14 cellular contexts compared by ENCODE assay signal in genomic region chr14:68145036-68145435, GRCh38.
DNase-seq lines count a peak whose midpoint lies in the region; ATAC-seq and TF ChIP-seq lines count a peak whose summit lies in the region.
"Had no signal": no experiment of that assay in that cellular context is flagged by ENCODE, and none has a peak within 500 bp of the region (broad histone marks: within the 10 kb centered on the region; RNA-seq: fewer than 3 reads in every experiment).

No MANE protein-coding gene starts in this region.

- H3K4me2 ChIP-seq in SK-N-SH: peak overlapping the region; percentile 25; the same call in 1 of the 2 replicates

- peaks cover 14% of the 10 kb centered on the region for H3K4me1 Mint-ChIP-seq in endodermal cell

- H3K4me3 ChIP-seq in SK-N-SH (ENCODE audit: low read depth in 2 of 2, low read length in 1 of 2) (no peak overlapping the region), endodermal cell (ENCODE audit: low read length) (no peak overlapping the region), muscle layer of duodenum (ENCODE audit: low read depth in 1 of 2, low read length in 2 of 2) (no peak overlapping the region), upper lobe of left lung (no peak overlapping the region)
- H3K4me3 ChIP-seq: ovary had no signal

- H3K9me3 ChIP-seq in SK-N-SH (0 out of 2 replicates have a peak, but pooled peaks cover 4% of the 10 kb centered on the region), endodermal cell (ENCODE audit: control insufficient read depth, low read length) (peaks cover 10% of the 10 kb centered on the region), muscle layer of duodenum (ENCODE audit: control insufficient read depth in 1 of 2, low read length in 2 of 2) (peaks cover 4 to 9% of the 10 kb centered on the region in 2 donors), upper lobe of left lung (no peaks in the 10 kb centered on the region)
- H3K9me3 ChIP-seq: ovary had no signal

- DNase-seq in SK-N-SH (no peak), endodermal cell (no peak), upper lobe of left lung (no peak), putamen (ENCODE audit: low spot score) (no peak)
- DNase-seq: 8988T; activated T-cell treated with anti-CD3 and anti-CD28 coated beads, Interleukin-2, amount 50 U/mL, for 72 hours; erythroblast; NCI-H1105 treated with DMSO at 0.1 percent for 48 hours; ovary had no signal

- H3K27me3 ChIP-seq in SK-N-SH (ENCODE audit: insufficient read depth): no peaks in the 10 kb centered on the region
- H3K27me3 ChIP-seq in endodermal cell (ENCODE audit: control insufficient read depth, insufficient read depth, low read length, poor library complexity, severe bottlenecking): no peaks in the 10 kb centered on the region
- H3K27me3 ChIP-seq in muscle layer of duodenum (ENCODE audit: low read depth, low read length): no peaks in the 10 kb centered on the region
- no peaks in the 10 kb centered on the region for H3K27me3 ChIP-seq in upper lobe of left lung
- H3K27me3 ChIP-seq: ovary had no signal

- H3K4me1 ChIP-seq in SK-N-SH (ENCODE audit: control insufficient read depth in 1 of 2, insufficient read depth in 2 of 2, low read depth in 1 of 2, low read length in 1 of 2) (peaks cover 9 to 64% of the 10 kb centered on the region in 2 experiments), endodermal cell (ENCODE audit: control insufficient read depth, insufficient read depth, low read length) (no peaks in the 10 kb centered on the region), muscle layer of duodenum (ENCODE audit: control insufficient read depth in 1 of 2, insufficient read depth in 2 of 2, low read length in 2 of 2) (peaks cover 10 to 22% of the 10 kb centered on the region in 2 donors), upper lobe of left lung (peaks cover 36 to 41% (median 40%) of the 10 kb centered on the region in 4 donors)

- H3K27ac ChIP-seq in SK-N-SH (ENCODE audit: low read depth in 2 of 2, low read length in 1 of 2) (peak overlapping the region; percentile 95 to 100), endodermal cell (ENCODE audit: low read depth, low read length) (no peak overlapping the region), muscle layer of duodenum (ENCODE audit: low read length) (peak overlapping the region; percentile 87), upper lobe of left lung (peak overlapping the region; percentile 69 to 87 (median 78))

- TF ChIP-seq EP300 in SK-N-SH (IDR thresholded peaks at IDR 0.05; ENCODE audit: borderline replicate concordance in 1 of 2, low read depth in 1 of 2, low read length in 1 of 2) (no peak), upper lobe of left lung (IDR thresholded peaks at IDR 0.05) (no peak)

- H3K9me2 ChIP-seq in SK-N-SH: no peaks in the 10 kb centered on the region

- TF ChIP-seq CTCF in SK-N-SH (IDR thresholded peaks at IDR 0.05): no peak
- peak; percentile 16 for TF ChIP-seq CTCF in endodermal cell (conservative IDR thresholded peaks at IDR 0.05)
- TF ChIP-seq CTCF in upper lobe of left lung (IDR thresholded peaks at IDR 0.05): no peak

- no peak for TF ChIP-seq RAD21 in SK-N-SH (IDR thresholded peaks at IDR 0.05; ENCODE audit: low read length)

- 91% methylated on average over 2 of the region's 2 CpGs for WGBS in SK-N-SH (ENCODE audit: low lambda C conversion rate)
- WGBS in endodermal cell (ENCODE audit: insufficient coverage in 1 of 2, insufficient read length in 1 of 2), 2 experiments: 100% methylated on average over 2 of the region's 2 CpGs; no CpG with 5 or more reads in 1 of the 2 experiments
- 95 to 98% methylated on average over 2 of the region's 2 CpGs for WGBS in upper lobe of left lung, 2 donors

- no peak overlapping the region for H2AFZ ChIP-seq in SK-N-SH (ENCODE audit: low read depth)

- CTCF ChIA-PET in SK-N-SH (lab: Yijun Ruan, JAX): no interaction called here

- no peak overlapping the region for H3K27ac Mint-ChIP-seq in endodermal cell
- H3K27ac Mint-ChIP-seq: activated T-cell treated with anti-CD3 and anti-CD28 coated beads, Interleukin-2, amount 50 U/mL, for 72 hours had no signal

- peaks cover 64% of the 10 kb centered on the region for H3F3A ChIP-seq in SK-N-SH (replicated peaks; ENCODE audit: insufficient read depth)

- no peak for TF ChIP-seq POLR2A in upper lobe of left lung (IDR thresholded peaks at IDR 0.05)

- no peaks in the 10 kb centered on the region for H3K79me2 ChIP-seq in SK-N-SH (ENCODE audit: insufficient read depth)

- H3K4me3 Mint-ChIP-seq in endodermal cell: no peak overlapping the region
- H3K4me3 Mint-ChIP-seq: activated T-cell treated with anti-CD3 and anti-CD28 coated beads, Interleukin-2, amount 50 U/mL, for 72 hours had no signal

- H3K9me3 Mint-ChIP-seq in endodermal cell: peaks cover 15% of the 10 kb centered on the region

- H3K36me3 Mint-ChIP-seq in endodermal cell (ENCODE audit: low read depth): peaks cover 4% of the 10 kb centered on the region

- no peaks in the 10 kb centered on the region for H4K20me1 ChIP-seq in SK-N-SH (ENCODE audit: insufficient read depth)

- POLR2A ChIA-PET in SK-N-SH (lab: Yijun Ruan, JAX): no interaction called here

- no peak overlapping the region; the same call in 1 of the 2 replicates for H3K9ac ChIP-seq in SK-N-SH
- no peak overlapping the region for H3K9ac ChIP-seq in endodermal cell (ENCODE audit: extremely low read depth, low read length, poor library complexity, severe bottlenecking)

- no peaks in the 10 kb centered on the region for H3K27me3 Mint-ChIP-seq in endodermal cell (ENCODE audit: insufficient read depth)

- no peaks in the 10 kb centered on the region for H3K36me3 ChIP-seq in SK-N-SH (replicated peaks in 1 of 2; ENCODE audit: control insufficient read depth in 1 of 2, insufficient read depth in 2 of 2, low read length in 1 of 2)
- H3K36me3 ChIP-seq in endodermal cell (ENCODE audit: control insufficient read depth, insufficient read depth, low read length): no peaks in the 10 kb centered on the region
- H3K36me3 ChIP-seq in muscle layer of duodenum (ENCODE audit: control insufficient read depth in 1 of 2, insufficient read depth in 2 of 2, low read length in 2 of 2): no peaks in the 10 kb centered on the region
- H3K36me3 ChIP-seq in upper lobe of left lung: no peaks in the 10 kb centered on the region
- H3K36me3 ChIP-seq: ovary had no signal

- ATAC-seq in SK-N-SH treated with all-trans-retinoic acid at 6 μM for 48 hours (no peak), upper lobe of left lung (ENCODE audit: low FRiP score in 2 of 2) (no peak), GM21723 (IDR thresholded peaks at IDR 0.05; ENCODE audit: unreplicated experiment) (no peak), HG02970 (IDR thresholded peaks at IDR 0.05; ENCODE audit: low FRiP score, unreplicated experiment) (no peak)
- ATAC-seq: activated CD4-positive, CD25-positive, alpha-beta regulatory T cell treated with anti-CD3 and anti-CD28 coated beads, Interleukin-2, amount 50 U/mL, for 24 hours had no signal

TF ChIP-seq in SK-N-SH, 30 proteins besides CTCF, POLR2A, EP300 and RAD21 (continues in another document):
- TF ChIP-seq RFX5 (IDR thresholded peaks at IDR 0.05; ENCODE audit: low read length) (no peak), NFIC (IDR thresholded peaks at IDR 0.05; ENCODE audit: borderline replicate concordance) (no peak), FOXM1 (IDR thresholded peaks at IDR 0.05; ENCODE audit: low read depth) (no peak), TAF1 (IDR thresholded peaks at IDR 0.05; ENCODE audit: borderline replicate concordance, low read depth, low read length) (no peak), IRF3 (IDR thresholded peaks at IDR 0.05; ENCODE audit: low read depth, low read length) (no peak), GABPA (IDR thresholded peaks at IDR 0.05; ENCODE audit: low read depth) (no peak)

TF ChIP-seq in SK-N-SH treated with all-trans-retinoic acid at 6 μM for 48 hours, 23 proteins besides CTCF, POLR2A, EP300 and RAD21 (continues in another document):
- TF ChIP-seq ZFP3 (CRISPR knock-in tag; IDR thresholded peaks at IDR 0.05) (no peak), CREB5 (CRISPR knock-in tag; IDR thresholded peaks at IDR 0.05; ENCODE audit: low read depth) (no peak), ESRRG (CRISPR knock-in tag; IDR thresholded peaks at IDR 0.05) (no peak), POU6F1 (CRISPR knock-in tag; IDR thresholded peaks at IDR 0.05; ENCODE audit: borderline replicate concordance, low read depth) (no peak), CSRNP3 (CRISPR knock-in tag; IDR thresholded peaks at IDR 0.05) (no peak)
